ENCODE assay signal across 1 cellular context in the genomic region with DNA sequence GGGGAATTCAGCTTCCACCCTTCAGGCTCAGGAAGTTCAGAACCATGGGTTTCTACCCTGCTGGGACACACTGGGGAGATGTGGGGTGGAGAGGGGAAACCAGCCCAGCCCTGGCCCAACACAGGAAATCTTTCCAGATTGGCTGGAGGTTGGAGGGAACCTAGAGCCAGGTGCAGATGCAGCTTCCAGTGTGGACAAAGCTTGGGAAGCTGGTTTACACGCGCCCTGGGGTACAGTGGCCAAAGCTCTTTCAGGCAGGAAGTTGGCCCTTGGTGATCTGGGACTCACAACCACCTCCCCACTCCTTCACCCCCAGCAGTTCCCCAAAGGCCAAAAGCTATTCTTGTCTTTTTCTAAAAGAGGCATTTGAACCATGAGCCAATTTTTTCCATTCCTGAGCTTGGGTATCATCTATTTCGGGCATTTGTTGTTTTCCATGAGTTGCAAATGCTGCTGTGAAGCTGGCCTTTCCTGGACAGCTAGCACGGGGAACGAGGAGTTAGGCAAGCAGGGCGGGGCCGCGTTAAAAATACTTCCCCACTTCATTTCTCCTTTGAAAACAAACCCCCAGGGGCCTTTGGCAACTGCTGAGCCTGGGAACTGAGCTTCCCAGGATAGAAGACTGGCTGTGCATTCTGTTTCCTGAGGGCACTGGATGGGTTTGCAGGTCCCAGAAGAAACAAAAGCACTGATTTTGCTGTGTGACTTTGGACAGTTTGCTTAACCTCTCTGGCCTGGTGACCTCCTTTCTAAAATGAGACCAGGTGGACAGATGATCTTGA.
TF ChIP-seq lines count a peak whose summit lies in the region.

No MANE protein-coding gene starts in this region.

TF ChIP-seq in SK-N-SH, 30 proteins besides CTCF, POLR2A, EP300 and RAD21 (continued from another document):
- TF ChIP-seq, protein P1, sequence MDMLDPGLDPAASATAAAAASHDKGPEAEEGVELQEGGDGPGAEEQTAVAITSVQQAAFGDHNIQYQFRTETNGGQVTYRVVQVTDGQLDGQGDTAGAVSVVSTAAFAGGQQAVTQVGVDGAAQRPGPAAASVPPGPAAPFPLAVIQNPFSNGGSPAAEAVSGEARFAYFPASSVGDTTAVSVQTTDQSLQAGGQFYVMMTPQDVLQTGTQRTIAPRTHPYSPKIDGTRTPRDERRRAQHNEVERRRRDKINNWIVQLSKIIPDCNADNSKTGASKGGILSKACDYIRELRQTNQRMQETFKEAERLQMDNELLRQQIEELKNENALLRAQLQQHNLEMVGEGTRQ (IDR thresholded peaks at IDR 0.05; ENCODE audit: borderline replicate concordance, low read depth, low read length), result no peak
- no peak for TF ChIP-seq TCF12 (IDR thresholded peaks at IDR 0.05)
- no peak for TF ChIP-seq FOXJ3 (CRISPR knock-in tag; IDR thresholded peaks at IDR 0.05)
- TF ChIP-seq MXI1 (IDR thresholded peaks at IDR 0.05; ENCODE audit: low read depth, low read length), result no peak
- TF ChIP-seq MEF2A (IDR thresholded peaks at IDR 0.05; ENCODE audit: borderline replicate concordance, low read depth), result no peak
- no peak for TF ChIP-seq ELF1 (IDR thresholded peaks at IDR 0.05)
